1 cellular context compared by ENCODE assay signal in the genomic region with DNA sequence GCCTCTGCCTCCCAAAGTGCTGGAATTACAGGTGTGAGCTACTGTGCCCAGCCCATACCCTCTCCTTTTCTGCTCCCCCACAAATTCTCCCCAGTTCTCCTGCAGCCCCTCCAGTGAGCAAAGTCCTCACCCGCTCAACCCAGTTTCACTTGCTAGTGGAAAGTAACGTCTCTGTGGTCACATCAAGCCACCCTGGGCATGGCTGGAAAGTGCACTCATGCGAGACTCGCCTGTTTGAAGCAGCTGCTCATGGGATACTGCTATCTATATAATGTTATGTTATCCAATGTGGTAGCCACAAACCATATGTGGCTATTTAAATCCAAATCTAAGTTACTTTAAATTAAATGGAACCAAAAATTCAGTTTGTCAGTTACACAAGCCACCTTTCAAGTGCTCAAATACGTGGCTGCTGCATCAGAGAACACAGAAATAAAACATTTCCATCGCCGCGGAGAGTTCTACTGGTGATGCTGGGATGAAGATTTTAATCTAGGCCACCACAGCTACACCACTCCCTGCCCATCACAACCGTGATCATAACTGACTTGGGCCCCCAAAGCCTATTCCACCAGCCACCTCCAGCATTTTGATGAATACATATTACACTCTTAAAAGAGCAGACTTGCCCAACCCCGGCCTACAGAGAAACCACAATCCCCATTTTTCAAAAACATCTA.
TF ChIP-seq lines count a peak whose summit lies in the region.

No MANE protein-coding gene starts in this region.

TF ChIP-seq in GM23338, 12 proteins besides CTCF, POLR2A, EP300 and RAD21 (continued from another document):
- TF ChIP-seq, protein P1, sequence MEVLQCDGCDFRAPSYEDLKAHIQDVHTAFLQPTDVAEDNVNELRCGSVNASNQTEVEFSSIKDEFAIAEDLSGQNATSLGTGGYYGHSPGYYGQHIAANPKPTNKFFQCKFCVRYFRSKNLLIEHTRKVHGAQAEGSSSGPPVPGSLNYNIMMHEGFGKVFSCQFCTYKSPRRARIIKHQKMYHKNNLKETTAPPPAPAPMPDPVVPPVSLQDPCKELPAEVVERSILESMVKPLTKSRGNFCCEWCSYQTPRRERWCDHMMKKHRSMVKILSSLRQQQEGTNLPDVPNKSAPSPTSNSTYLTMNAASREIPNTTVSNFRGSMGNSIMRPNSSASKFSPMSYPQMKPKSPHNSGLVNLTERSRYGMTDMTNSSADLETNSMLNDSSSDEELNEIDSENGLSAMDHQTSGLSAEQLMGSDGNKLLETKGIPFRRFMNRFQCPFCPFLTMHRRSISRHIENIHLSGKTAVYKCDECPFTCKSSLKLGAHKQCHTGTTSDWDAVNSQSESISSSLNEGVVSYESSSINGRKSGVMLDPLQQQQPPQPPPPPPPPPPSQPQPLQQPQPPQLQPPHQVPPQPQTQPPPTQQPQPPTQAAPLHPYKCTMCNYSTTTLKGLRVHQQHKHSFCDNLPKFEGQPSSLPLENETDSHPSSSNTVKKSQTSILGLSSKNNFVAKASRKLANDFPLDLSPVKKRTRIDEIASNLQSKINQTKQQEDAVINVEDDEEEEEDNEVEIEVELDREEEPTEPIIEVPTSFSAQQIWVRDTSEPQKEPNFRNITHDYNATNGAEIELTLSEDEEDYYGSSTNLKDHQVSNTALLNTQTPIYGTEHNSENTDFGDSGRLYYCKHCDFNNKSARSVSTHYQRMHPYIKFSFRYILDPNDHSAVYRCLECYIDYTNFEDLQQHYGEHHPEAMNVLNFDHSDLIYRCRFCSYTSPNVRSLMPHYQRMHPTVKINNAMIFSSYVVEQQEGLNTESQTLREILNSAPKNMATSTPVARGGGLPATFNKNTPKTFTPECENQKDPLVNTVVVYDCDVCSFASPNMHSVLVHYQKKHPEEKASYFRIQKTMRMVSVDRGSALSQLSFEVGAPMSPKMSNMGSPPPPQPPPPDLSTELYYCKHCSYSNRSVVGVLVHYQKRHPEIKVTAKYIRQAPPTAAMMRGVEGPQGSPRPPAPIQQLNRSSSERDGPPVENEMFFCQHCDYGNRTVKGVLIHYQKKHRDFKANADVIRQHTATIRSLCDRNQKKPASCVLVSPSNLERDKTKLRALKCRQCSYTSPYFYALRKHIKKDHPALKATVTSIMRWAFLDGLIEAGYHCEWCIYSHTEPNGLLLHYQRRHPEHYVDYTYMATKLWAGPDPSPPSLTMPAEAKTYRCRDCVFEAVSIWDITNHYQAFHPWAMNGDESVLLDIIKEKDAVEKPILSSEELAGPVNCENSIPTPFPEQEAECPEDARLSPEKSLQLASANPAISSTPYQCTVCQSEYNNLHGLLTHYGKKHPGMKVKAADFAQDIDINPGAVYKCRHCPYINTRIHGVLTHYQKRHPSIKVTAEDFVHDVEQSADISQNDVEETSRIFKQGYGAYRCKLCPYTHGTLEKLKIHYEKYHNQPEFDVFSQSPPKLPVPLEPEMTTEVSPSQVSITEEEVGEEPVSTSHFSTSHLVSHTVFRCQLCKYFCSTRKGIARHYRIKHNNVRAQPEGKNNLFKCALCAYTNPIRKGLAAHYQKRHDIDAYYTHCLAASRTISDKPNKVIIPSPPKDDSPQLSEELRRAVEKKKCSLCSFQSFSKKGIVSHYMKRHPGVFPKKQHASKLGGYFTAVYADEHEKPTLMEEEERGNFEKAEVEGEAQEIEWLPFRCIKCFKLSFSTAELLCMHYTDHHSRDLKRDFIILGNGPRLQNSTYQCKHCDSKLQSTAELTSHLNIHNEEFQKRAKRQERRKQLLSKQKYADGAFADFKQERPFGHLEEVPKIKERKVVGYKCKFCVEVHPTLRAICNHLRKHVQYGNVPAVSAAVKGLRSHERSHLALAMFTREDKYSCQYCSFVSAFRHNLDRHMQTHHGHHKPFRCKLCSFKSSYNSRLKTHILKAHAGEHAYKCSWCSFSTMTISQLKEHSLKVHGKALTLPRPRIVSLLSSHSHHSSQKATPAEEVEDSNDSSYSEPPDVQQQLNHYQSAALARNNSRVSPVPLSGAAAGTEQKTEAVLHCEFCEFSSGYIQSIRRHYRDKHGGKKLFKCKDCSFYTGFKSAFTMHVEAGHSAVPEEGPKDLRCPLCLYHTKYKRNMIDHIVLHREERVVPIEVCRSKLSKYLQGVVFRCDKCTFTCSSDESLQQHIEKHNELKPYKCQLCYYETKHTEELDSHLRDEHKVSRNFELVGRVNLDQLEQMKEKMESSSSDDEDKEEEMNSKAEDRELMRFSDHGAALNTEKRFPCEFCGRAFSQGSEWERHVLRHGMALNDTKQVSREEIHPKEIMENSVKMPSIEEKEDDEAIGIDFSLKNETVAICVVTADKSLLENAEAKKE (CRISPR knock-in tag; IDR thresholded peaks at IDR 0.05): no peak
- TF ChIP-seq STAT1 (IDR thresholded peaks at IDR 0.05; ENCODE audit: unreplicated experiment) (no peak), CREB1 (CRISPR knock-in tag; IDR thresholded peaks at IDR 0.05; ENCODE audit: low read depth) (no peak), ZNF114 (CRISPR knock-in tag; IDR thresholded peaks at IDR 0.05) (no peak), ZNF331 (CRISPR knock-in tag; IDR thresholded peaks at IDR 0.05; ENCODE audit: low read depth) (no peak), NANOG (IDR thresholded peaks at IDR 0.05; ENCODE audit: borderline replicate concordance) (no peak), JUNB (IDR thresholded peaks at IDR 0.05; ENCODE audit: unreplicated experiment) (no peak), EZH2 (IDR thresholded peaks at IDR 0.05; ENCODE audit: low read depth, unreplicated experiment) (no peak)
- TF ChIP-seq, protein P2, sequence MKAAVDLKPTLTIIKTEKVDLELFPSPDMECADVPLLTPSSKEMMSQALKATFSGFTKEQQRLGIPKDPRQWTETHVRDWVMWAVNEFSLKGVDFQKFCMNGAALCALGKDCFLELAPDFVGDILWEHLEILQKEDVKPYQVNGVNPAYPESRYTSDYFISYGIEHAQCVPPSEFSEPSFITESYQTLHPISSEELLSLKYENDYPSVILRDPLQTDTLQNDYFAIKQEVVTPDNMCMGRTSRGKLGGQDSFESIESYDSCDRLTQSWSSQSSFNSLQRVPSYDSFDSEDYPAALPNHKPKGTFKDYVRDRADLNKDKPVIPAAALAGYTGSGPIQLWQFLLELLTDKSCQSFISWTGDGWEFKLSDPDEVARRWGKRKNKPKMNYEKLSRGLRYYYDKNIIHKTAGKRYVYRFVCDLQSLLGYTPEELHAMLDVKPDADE (IDR thresholded peaks at IDR 0.05): no peak
- TF ChIP-seq, protein P3, sequence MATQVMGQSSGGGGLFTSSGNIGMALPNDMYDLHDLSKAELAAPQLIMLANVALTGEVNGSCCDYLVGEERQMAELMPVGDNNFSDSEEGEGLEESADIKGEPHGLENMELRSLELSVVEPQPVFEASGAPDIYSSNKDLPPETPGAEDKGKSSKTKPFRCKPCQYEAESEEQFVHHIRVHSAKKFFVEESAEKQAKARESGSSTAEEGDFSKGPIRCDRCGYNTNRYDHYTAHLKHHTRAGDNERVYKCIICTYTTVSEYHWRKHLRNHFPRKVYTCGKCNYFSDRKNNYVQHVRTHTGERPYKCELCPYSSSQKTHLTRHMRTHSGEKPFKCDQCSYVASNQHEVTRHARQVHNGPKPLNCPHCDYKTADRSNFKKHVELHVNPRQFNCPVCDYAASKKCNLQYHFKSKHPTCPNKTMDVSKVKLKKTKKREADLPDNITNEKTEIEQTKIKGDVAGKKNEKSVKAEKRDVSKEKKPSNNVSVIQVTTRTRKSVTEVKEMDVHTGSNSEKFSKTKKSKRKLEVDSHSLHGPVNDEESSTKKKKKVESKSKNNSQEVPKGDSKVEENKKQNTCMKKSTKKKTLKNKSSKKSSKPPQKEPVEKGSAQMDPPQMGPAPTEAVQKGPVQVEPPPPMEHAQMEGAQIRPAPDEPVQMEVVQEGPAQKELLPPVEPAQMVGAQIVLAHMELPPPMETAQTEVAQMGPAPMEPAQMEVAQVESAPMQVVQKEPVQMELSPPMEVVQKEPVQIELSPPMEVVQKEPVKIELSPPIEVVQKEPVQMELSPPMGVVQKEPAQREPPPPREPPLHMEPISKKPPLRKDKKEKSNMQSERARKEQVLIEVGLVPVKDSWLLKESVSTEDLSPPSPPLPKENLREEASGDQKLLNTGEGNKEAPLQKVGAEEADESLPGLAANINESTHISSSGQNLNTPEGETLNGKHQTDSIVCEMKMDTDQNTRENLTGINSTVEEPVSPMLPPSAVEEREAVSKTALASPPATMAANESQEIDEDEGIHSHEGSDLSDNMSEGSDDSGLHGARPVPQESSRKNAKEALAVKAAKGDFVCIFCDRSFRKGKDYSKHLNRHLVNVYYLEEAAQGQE (IDR thresholded peaks at IDR 0.05; ENCODE audit: unreplicated experiment): no peak
